10 cellular contexts compared by ENCODE assay signal in genomic region chr2:173151671-173152398, GRCh38.
A peak's percentile ranks its signal among the peaks of the same experiment; 100 is the strongest.
DNase-seq lines count a peak whose midpoint lies in the region; ATAC-seq and TF ChIP-seq lines count a peak whose summit lies in the region.
"Had no signal": no experiment of that assay in that cellular context is flagged by ENCODE, and none has a peak within 500 bp of the region (broad histone marks: within the 10 kb centered on the region; RNA-seq: fewer than 3 reads in every experiment).

No MANE protein-coding gene starts in this region.

- H3K27ac ChIP-seq in coronary artery: no peak overlapping the region

- peak; percentile 16 for DNase-seq in AG09309 (ENCODE audit: low read depth)
- peak; percentile 92 for DNase-seq in HT1080 (ENCODE audit: low read depth)
- DNase-seq in dedifferentiated amniotic fluid mesenchymal stem cell (ENCODE audit: extremely low spot score): peak; percentile 42
- DNase-seq in middle frontal gyrus (ENCODE audit: extremely low spot score, low spot score): no peak
- no peak for DNase-seq in coronary artery (ENCODE audit: low spot score)
- no peak for DNase-seq in AG08395 (ENCODE audit: low spot score)
- no peak for DNase-seq in OCI-M2 (lab: John Stamatoyannopoulos, UW; ENCODE audit: unreplicated experiment)
- DNase-seq: activated gamma-delta T cell treated with Interleukin-2 at 50 U/mL for 16 hours, NCI-H187 treated with DMSO at 0.1 percent for 48 hours had no signal

- H3K4me3 ChIP-seq in AG09309 (ENCODE audit: control insufficient read depth, low read depth, low read length): no peak overlapping the region
- H3K4me3 ChIP-seq in coronary artery: no peak overlapping the region

- TF ChIP-seq CTCF in AG09309 (IDR thresholded peaks at IDR 0.05; ENCODE audit: control insufficient read depth, insufficient read depth, low read depth, low read length, missing control alignments) (no peak), coronary artery (IDR thresholded peaks at IDR 0.05) (no peak)

- peak; percentile 46 for ATAC-seq in GM19397 (IDR thresholded peaks at IDR 0.05; ENCODE audit: unreplicated experiment)

Comparison
In these comparisons a context has a peak if more than half of its experiments do, and no peak if none do; other contexts are left out.
1. DNase-seq: peak in AG09309 (single experiment), HT1080 (single experiment) and dedifferentiated amniotic fluid mesenchymal stem cell (single experiment); none in middle frontal gyrus (single experiment), coronary artery (single experiment), AG08395 (single experiment) and OCI-M2 (single experiment).